28 cellular contexts compared by ENCODE assay signal in the genomic region with DNA sequence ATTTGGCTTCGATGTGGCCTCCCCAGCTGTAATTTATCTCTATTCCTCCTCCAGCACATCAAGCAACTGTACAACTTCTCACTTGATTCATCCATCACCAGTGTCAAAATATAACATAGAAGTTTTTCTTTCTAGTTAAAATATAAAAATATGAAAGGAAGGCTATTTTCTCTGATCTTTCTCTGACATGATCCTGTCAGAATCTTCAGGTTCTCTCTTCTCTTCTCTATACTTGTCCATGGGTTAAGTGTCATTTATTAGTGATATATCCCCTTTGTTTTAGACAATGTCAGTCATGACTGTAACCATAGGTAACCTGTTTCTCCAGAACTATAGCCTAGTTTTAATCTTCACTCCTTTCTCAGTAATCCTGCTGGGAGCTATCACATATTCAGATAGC.
"Had no signal": no experiment of that assay in that cellular context is flagged by ENCODE, and none has a peak within 500 bp of the region (broad histone marks: within the 10 kb centered on the region; RNA-seq: fewer than 3 reads in every experiment).

No MANE protein-coding gene starts in this region.

- H3K4me1 ChIP-seq: stomach, suprapubic skin, testis, tibial artery, tibial nerve, transverse colon, upper lobe of left lung, upper lobe of right lung, uterus, vagina had no signal

- H3K36me3 ChIP-seq: stomach, suprapubic skin, thoracic aorta, thyroid gland, tibial artery, tibial nerve, transverse colon, upper lobe of left lung, upper lobe of right lung, uterus, vagina had no signal

- ATAC-seq: stimulated activated effector memory CD8-positive, alpha-beta T cell treated with anti-CD3 and anti-CD28 coated beads, Interleukin-12 subunit alpha, Interleukin-12 subunit beta, amount 100 ng/mL, for 72 hours; stimulated activated memory B cell treated with anti-CD40 and anti-IgM and Interleukin-4, amounts not matched to agents 10 μg/mL and 1 μg/mL and 100 μg/mL, for 72 hours; stimulated activated naive B cell treated with anti-CD40 and anti-IgM and Interleukin-4, amounts not matched to agents 10 μg/mL and 1 μg/mL and 100 μg/mL, for 72 hours; stimulated activated naive CD8-positive, alpha-beta T cell treated with anti-CD3 and anti-CD28 coated beads, Interleukin-15, amount 100 ng/mL, for 72 hours; stimulated activated naive CD8-positive, alpha-beta T cell treated with anti-CD3 and anti-CD28 coated beads, Interleukin-15, Interleukin-2, amounts not matched to agents 100 U/mL and 50 U/mL, for 24 hours; upper lobe of right lung had no signal

- H3K9me3 ChIP-seq: stomach, suprapubic skin, testis, thoracic aorta, thyroid gland, tibial artery, transverse colon, upper lobe of left lung, upper lobe of right lung, uterus, vagina had no signal

- H3K4me3 Mint-ChIP-seq: stimulated activated effector memory CD8-positive, alpha-beta T cell treated with anti-CD3 and anti-CD28 coated beads, Interleukin-12 subunit alpha, Interleukin-12 subunit beta, amount 100 ng/mL, for 72 hours; stimulated activated memory B cell treated with anti-CD40 and anti-IgM and Interleukin-4, amounts not matched to agents 10 μg/mL and 1 μg/mL and 100 μg/mL, for 72 hours; stimulated activated naive B cell treated with anti-CD40 and anti-IgM and Interleukin-4, amounts not matched to agents 10 μg/mL and 1 μg/mL and 100 μg/mL, for 72 hours; stimulated activated naive CD8-positive, alpha-beta T cell treated with anti-CD3 and anti-CD28 coated beads, Interleukin-15, amount 100 ng/mL, for 72 hours; stimulated activated naive CD8-positive, alpha-beta T cell treated with anti-CD3 and anti-CD28 coated beads, Interleukin-15, Interleukin-2, amounts not matched to agents 100 ng/mL and 50 ng/mL, for 24 hours; type B pancreatic cell had no signal

- H3K4me1 Mint-ChIP-seq: stimulated activated effector memory CD8-positive, alpha-beta T cell treated with anti-CD3 and anti-CD28 coated beads, Interleukin-12 subunit alpha, Interleukin-12 subunit beta, amount 100 ng/mL, for 72 hours; stimulated activated memory B cell treated with anti-CD40 and anti-IgM and Interleukin-4, amounts not matched to agents 10 μg/mL and 1 μg/mL and 100 μg/mL, for 72 hours; stimulated activated naive B cell treated with anti-CD40 and anti-IgM and Interleukin-4, amounts not matched to agents 10 μg/mL and 1 μg/mL and 100 μg/mL, for 72 hours; stimulated activated naive CD8-positive, alpha-beta T cell treated with anti-CD3 and anti-CD28 coated beads, Interleukin-15, amount 100 ng/mL, for 72 hours had no signal

- H3K4me3 ChIP-seq: stomach, suprapubic skin, testis, thoracic aorta, thyroid gland, tibial artery, tibial nerve, transverse colon, upper lobe of left lung, upper lobe of right lung, uterus, vagina had no signal

- H3K9me3 Mint-ChIP-seq: stimulated activated effector memory CD8-positive, alpha-beta T cell treated with anti-CD3 and anti-CD28 coated beads, Interleukin-12 subunit alpha, Interleukin-12 subunit beta, amount 100 ng/mL, for 72 hours; stimulated activated memory B cell treated with anti-CD40 and anti-IgM and Interleukin-4, amounts not matched to agents 10 μg/mL and 1 μg/mL and 100 μg/mL, for 72 hours; stimulated activated naive B cell treated with anti-CD40 and anti-IgM and Interleukin-4, amounts not matched to agents 10 μg/mL and 1 μg/mL and 100 μg/mL, for 72 hours; stimulated activated naive CD8-positive, alpha-beta T cell treated with anti-CD3 and anti-CD28 coated beads, Interleukin-15, amount 100 ng/mL, for 72 hours had no signal

- H3K36me3 Mint-ChIP-seq: stimulated activated effector memory CD8-positive, alpha-beta T cell treated with anti-CD3 and anti-CD28 coated beads, Interleukin-12 subunit alpha, Interleukin-12 subunit beta, amount 100 ng/mL, for 72 hours; stimulated activated memory B cell treated with anti-CD40 and anti-IgM and Interleukin-4, amounts not matched to agents 10 μg/mL and 1 μg/mL and 100 μg/mL, for 72 hours; stimulated activated naive B cell treated with anti-CD40 and anti-IgM and Interleukin-4, amounts not matched to agents 10 μg/mL and 1 μg/mL and 100 μg/mL, for 72 hours; type B pancreatic cell had no signal

- H3K27me3 Mint-ChIP-seq: type B pancreatic cell had no signal

- DNase-seq: stimulated activated CD4-positive, alpha-beta T cell treated with anti-CD3 and anti-CD28 coated beads, Interleukin-2, amount 100 ng/mL, for 48 hours; stimulated activated CD4-positive, alpha-beta T cell treated with anti-CD3 and anti-CD28 coated beads, Interleukin-4, amount 100 ng/mL, for 1 hour; stimulated activated CD4-positive, alpha-beta T cell treated with anti-CD3 and anti-CD28 coated beads, Interleukin-4, amount 100 ng/mL, for 24 hours; stimulated activated CD4-positive, alpha-beta T cell treated with anti-CD3 and anti-CD28 coated beads, Interleukin-4, amount 100 ng/mL, for 4 hours; stimulated activated CD8-positive, alpha-beta memory T cell treated with anti-CD3 and anti-CD28 coated beads, Interleukin-4, amount 100 ng/mL, for 48 hours; stimulated activated naive B cell treated with anti-CD40 and anti-IgM and Interleukin-4, amounts not matched to agents 10 μg/mL and 1 μg/mL and 100 μg/mL, for 72 hours; stimulated activated naive CD4-positive, alpha-beta T cell; stimulated activated naive CD4-positive, alpha-beta T cell treated with Interleukin-2 at 50 U/mL for 16 hours; stimulated activated naive CD8-positive, alpha-beta T cell treated with anti-CD3 and anti-CD28 coated beads, Interleukin-15, amount 100 ng/mL, for 72 hours; stimulated activated naive CD8-positive, alpha-beta T cell treated with anti-CD3 and anti-CD28 coated beads, Interleukin-15, Interleukin-2, amounts not matched to agents 100 U/mL and 50 U/mL, for 24 hours; stomach; substantia nigra; testis; thyroid gland; tibial artery; transverse colon; trophoblast cell; upper lobe of left lung; upper lobe of right lung; uterus had no signal

- H3K27ac ChIP-seq: stomach, suprapubic skin, testis, thoracic aorta, thyroid gland, tibial artery, tibial nerve, transverse colon, upper lobe of left lung, upper lobe of right lung, uterus, vagina had no signal

- H3K27me3 ChIP-seq: stomach, suprapubic skin, testis, thyroid gland, tibial artery, tibial nerve, transverse colon, upper lobe of left lung, uterus, vagina had no signal
